In the genomic region with DNA sequence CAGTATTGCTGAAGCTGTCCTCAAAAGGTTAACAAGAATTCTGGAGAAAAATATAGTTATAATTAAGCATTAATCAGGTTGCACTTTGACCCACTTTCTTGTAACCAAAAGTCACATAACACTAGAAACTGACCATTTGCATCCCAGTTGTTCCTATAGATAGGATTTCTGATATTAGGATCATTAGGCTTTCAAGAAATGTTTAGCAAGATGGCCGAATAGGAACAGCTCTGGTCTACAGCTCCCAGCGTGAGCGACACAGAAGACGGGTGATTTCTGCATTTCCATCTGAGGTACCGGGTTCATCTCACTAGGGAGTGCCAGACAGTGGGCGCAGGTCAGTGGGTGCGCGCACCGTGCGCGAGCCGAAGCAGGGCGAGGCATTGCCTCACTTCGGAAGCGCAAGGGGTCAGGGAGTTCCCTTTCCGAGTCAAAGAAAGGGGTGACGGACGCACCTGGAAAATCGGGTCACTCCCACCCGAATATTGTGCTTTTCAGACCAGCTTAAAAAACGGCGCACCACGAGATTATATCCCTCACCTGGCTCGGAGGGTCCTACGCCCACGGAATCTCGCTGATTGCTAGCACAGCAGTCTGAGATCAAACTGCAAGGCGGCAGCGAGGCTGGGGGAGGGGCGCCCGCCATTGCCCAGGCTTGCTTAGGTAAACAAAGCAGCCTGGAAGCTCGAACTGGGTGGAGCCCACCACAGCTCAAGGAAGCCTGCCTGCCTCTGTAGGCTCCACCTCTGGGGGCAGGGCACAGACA, we compare ENCODE assay signal across 8 cellular contexts. TPM values are rescaled to one million over a fixed set of nuclear protein-coding genes. Genes with fewer than 3 reads are reported as not detected.
DNase-seq lines count a peak whose midpoint lies in the region; TF ChIP-seq lines count a peak whose summit lies in the region.
"Not testable (repeated sequence)": the region's sequence is repeated elsewhere in the genome, so short reads cannot be mapped to it uniquely, and the experiment has no call there.

No MANE protein-coding gene starts in this region.

- not testable (repeated sequence) for H2BK15ac ChIP-seq in neuronal stem cell (ENCODE audit: low read length)

- H3K27ac ChIP-seq in 22Rv1, result peak overlapping the region; percentile 85
- H3K27ac ChIP-seq in HUES6 (ENCODE audit: low read depth, low read length), result 0 out of 2 replicates have a peak overlapping the region, but pooled peaks have one; percentile 65
- H3K27ac ChIP-seq in VCaP, result peak overlapping the region; percentile 55; the same call in 1 of the 2 replicates
- H3K27ac ChIP-seq in endodermal cell (ENCODE audit: low read depth, low read length); neuronal stem cell (replicated peaks; ENCODE audit: low read length): not testable (repeated sequence)

- peak overlapping the region; percentile 39 for H3K4me3 Mint-ChIP-seq in endodermal cell

- not testable (repeated sequence) for H3K36me3 ChIP-seq in ES-I3 (ENCODE audit: insufficient read depth, low read length); HUES6 (ENCODE audit: control insufficient read depth, insufficient read depth, low read length); endodermal cell (ENCODE audit: control insufficient read depth, insufficient read depth, low read length); neuronal stem cell (replicated peaks in 1 of 2; ENCODE audit: control insufficient read depth in 2 of 2, insufficient read depth in 2 of 2, low read length in 2 of 2)

- H3K27me3 Mint-ChIP-seq in endodermal cell (ENCODE audit: insufficient read depth), result not testable (repeated sequence)

- not testable (repeated sequence) for H4K8ac ChIP-seq in neuronal stem cell (ENCODE audit: low read depth, low read length)

- H4K91ac ChIP-seq in neuronal stem cell (ENCODE audit: low read depth, low read length, poor library complexity), result not testable (repeated sequence)

- not testable (repeated sequence) for H3K79me1 ChIP-seq in neuronal stem cell (ENCODE audit: low read depth, low read length)

- not testable (repeated sequence) for H3K18ac ChIP-seq in neuronal stem cell (ENCODE audit: low read length)

- H2AK5ac ChIP-seq in neuronal stem cell (ENCODE audit: low read depth, low read length), result not testable (repeated sequence)

- H3K4me1 Mint-ChIP-seq in endodermal cell, result not testable (repeated sequence)

- peak overlapping the region; percentile 60 for H2AFZ ChIP-seq in neuronal stem cell (ENCODE audit: low read length)

- not testable (repeated sequence) for H2BK120ac ChIP-seq in neuronal stem cell (ENCODE audit: low read depth, low read length)

- H3K4me2 ChIP-seq in neuronal stem cell (ENCODE audit: insufficient read depth, low read length, poor library complexity, severe bottlenecking), result not testable (repeated sequence)

- H2BK12ac ChIP-seq in neuronal stem cell (ENCODE audit: low read length), result not testable (repeated sequence)

- H3K4me3 ChIP-seq in HUES6 (ENCODE audit: low read depth, low read length), result peak overlapping the region; percentile 49; the same call in 1 of the 2 replicates
- peak overlapping the region; percentile 18 for H3K4me3 ChIP-seq in endodermal cell (ENCODE audit: low read length)
- not testable (repeated sequence) for H3K4me3 ChIP-seq in neuronal stem cell (ENCODE audit: low read length in 2 of 2)

- not testable (repeated sequence) for H2BK5ac ChIP-seq in neuronal stem cell (ENCODE audit: low read length)

- H3K9ac ChIP-seq in ES-I3 (ENCODE audit: low read depth, low read length) (peak overlapping the region; percentile 36; the same call in 1 of the 2 replicates), HUES6 (ENCODE audit: low read length) (peak overlapping the region; percentile 52)
- not testable (repeated sequence) for H3K9ac ChIP-seq in endodermal cell (ENCODE audit: extremely low read depth, low read length, poor library complexity, severe bottlenecking); neuronal stem cell (ENCODE audit: low read depth, low read length, poor library complexity)

- not testable (repeated sequence) for H3K4ac ChIP-seq in neuronal stem cell (ENCODE audit: low read length)

- not testable (repeated sequence) for H3K14ac ChIP-seq in neuronal stem cell (ENCODE audit: low read length)

- H3K9me3 ChIP-seq in ES-I3 (ENCODE audit: control insufficient read depth, insufficient read depth, low read length); HUES6 (ENCODE audit: control insufficient read depth, insufficient read depth, low read depth, low read length); endodermal cell (ENCODE audit: control insufficient read depth, low read length); neuronal stem cell (replicated peaks in 1 of 2; ENCODE audit: control insufficient read depth in 2 of 2, insufficient read depth in 1 of 2, low read depth in 1 of 2, low read length in 2 of 2): not testable (repeated sequence)

- H3K27me3 ChIP-seq in HUES6 (ENCODE audit: control insufficient read depth, insufficient read depth, low read length); endodermal cell (ENCODE audit: control insufficient read depth, insufficient read depth, low read length, poor library complexity, severe bottlenecking); neuronal stem cell (ENCODE audit: control insufficient read depth in 3 of 3, insufficient read depth in 3 of 3, low read depth in 1 of 3, low read length in 3 of 3): not testable (repeated sequence)

- H3K4me1 ChIP-seq in ES-I3 (ENCODE audit: insufficient read depth, low read length); endodermal cell (ENCODE audit: control insufficient read depth, insufficient read depth, low read length); neuronal stem cell (ENCODE audit: control insufficient read depth in 2 of 2, insufficient read depth in 1 of 2, low read depth in 1 of 2, low read length in 2 of 2): not testable (repeated sequence)
- H3K4me1 ChIP-seq in HUES6 (ENCODE audit: control insufficient read depth, insufficient read depth, low read length), result peaks cover 10% of the 10 kb centered on the region

- not testable (repeated sequence) for H3K23ac ChIP-seq in neuronal stem cell (ENCODE audit: low read depth, low read length, poor library complexity)

- WGBS in endodermal cell (ENCODE audit: insufficient coverage in 1 of 2, insufficient read length in 1 of 2), 2 experiments, result 78% methylated on average over 18 of the region's 32 CpGs; no CpG with 5 or more reads in 1 of the 2 experiments
- WGBS in neuronal stem cell (ENCODE audit: extremely low coverage in 2 of 2, insufficient read length in 2 of 2, insufficient replicate concordance in 1 of 2), 2 donors, result no CpG with 5 or more reads among the region's 32 CpGs

- H3K36me3 Mint-ChIP-seq in endodermal cell (ENCODE audit: low read depth), result not testable (repeated sequence)

- H3K9me3 Mint-ChIP-seq in endodermal cell, result peaks cover 30% of the 10 kb centered on the region

- not testable (repeated sequence) for TF ChIP-seq CTCF in 22Rv1 (IDR thresholded peaks at IDR 0.05); VCaP (conservative IDR thresholded peaks at IDR 0.05); endodermal cell (conservative IDR thresholded peaks at IDR 0.05)

- peak overlapping the region; percentile 58 for H3K27ac Mint-ChIP-seq in endodermal cell

- DNase-seq in NCI-H2171 treated with DMSO at 0.1 percent for 48 hours (lab: John Stamatoyannopoulos, UW), result peak; percentile 36
- peak; percentile 25 for DNase-seq in NCI-H69 (lab: John Stamatoyannopoulos, UW)
- not testable (repeated sequence) for DNase-seq in endodermal cell; neuronal stem cell (ENCODE audit: low spot score)

RNA-seq across cellular contexts. Expression of a gene that starts 59.6 kb away (rescaled TPM):
- total RNA-seq in endodermal cell, result 1 to 10 TPM; 2.5 to 3.5 TPM
- polyA plus RNA-seq in endodermal cell (2013, experiment 1 of 2), result 2.4 TPM
- polyA plus RNA-seq in endodermal cell (2013, experiment 2 of 2), result 4.2 TPM
- polyA plus RNA-seq in neuronal stem cell (2013, experiment 1 of 2), result 1.6 TPM
- polyA plus RNA-seq in neuronal stem cell (2013, experiment 2 of 2), result 1.5 TPM
